1 cellular context compared by ENCODE assay signal in genomic region chr6:92371809-92372208, GRCh38.
TF ChIP-seq lines count a peak whose summit lies in the region.

No MANE protein-coding gene starts in this region.

TF ChIP-seq in GM12878, 131 proteins besides CTCF, POLR2A, EP300 and RAD21 (continued from another document):
- TF ChIP-seq ATF7 (IDR thresholded peaks at IDR 0.05; ENCODE audit: low read depth) (no peak), TBL1XR1 (IDR thresholded peaks at IDR 0.05; ENCODE audit: low read depth, low read length) (no peak), YBX1 (IDR thresholded peaks at IDR 0.05) (no peak), ZNF217 (IDR thresholded peaks at IDR 0.05) (no peak), ZBTB40 (IDR thresholded peaks at IDR 0.05; ENCODE audit: borderline replicate concordance) (no peak)
